21 cellular contexts compared by ENCODE assay signal in the genomic region with DNA sequence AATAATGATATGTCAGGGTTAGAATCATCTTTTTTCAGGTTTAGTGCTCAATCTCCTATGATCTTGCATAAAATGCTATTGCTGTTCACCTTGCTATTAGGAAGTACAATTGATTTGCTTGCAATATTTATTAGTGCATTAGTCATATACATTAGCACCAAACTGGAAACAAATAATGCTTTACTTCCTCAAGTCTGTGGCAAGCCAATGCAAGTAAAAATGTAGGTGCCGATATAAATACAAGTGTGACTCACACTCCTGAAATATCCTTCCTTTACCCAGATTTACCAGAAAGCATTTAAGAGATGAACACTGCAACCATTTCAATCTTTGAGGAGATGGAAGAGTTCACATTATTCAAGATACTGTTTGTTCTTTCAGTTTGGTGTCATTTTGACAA.
"Had no signal": no experiment of that assay in that cellular context is flagged by ENCODE, and none has a peak within 500 bp of the region (broad histone marks: within the 10 kb centered on the region; RNA-seq: fewer than 3 reads in every experiment).

No MANE protein-coding gene starts in this region.

- H3K9me3 ChIP-seq: esophagus muscularis mucosa, gastroesophageal sphincter, left ventricle myocardium inferior, lower lobe of right lung, ovary, right atrium auricular region, sigmoid colon, suprapubic skin, thyroid gland, uterus had no signal

- H3K27ac ChIP-seq: esophagus muscularis mucosa, gastroesophageal sphincter, left ventricle myocardium inferior, lower lobe of right lung, neural progenitor cell, ovary, right atrium auricular region, sigmoid colon, skin epidermis, suprapubic skin, thyroid gland, uterus had no signal

- DNase-seq: cortex of kidney; dorsolateral prefrontal cortex; effector CD8-positive, alpha-beta T cell; glutamatergic neuron; left cardiac atrium; left ventricle myocardium inferior; lower lobe of right lung; nucleus accumbens; ovary; sigmoid colon; stimulated activated CD4-positive, alpha-beta T cell treated with anti-CD3 and anti-CD28 coated beads, Interleukin-2, amount 100 ng/mL, for 48 hours; stimulated activated naive CD4-positive, alpha-beta T cell treated with Interleukin-2 at 50 U/mL for 16 hours; thyroid gland; uterus had no signal

- H3K4me1 ChIP-seq: esophagus muscularis mucosa, gastroesophageal sphincter, left ventricle myocardium inferior, lower lobe of right lung, neural progenitor cell, right atrium auricular region, sigmoid colon, suprapubic skin, thyroid gland, uterus had no signal

- H3K27me3 ChIP-seq: dorsolateral prefrontal cortex, esophagus muscularis mucosa, gastroesophageal sphincter, neural progenitor cell, ovary, right atrium auricular region, sigmoid colon, suprapubic skin, thyroid gland, uterus had no signal

- H3K4me3 ChIP-seq: dorsolateral prefrontal cortex, esophagus muscularis mucosa, gastroesophageal sphincter, left ventricle myocardium inferior, lower lobe of right lung, neural progenitor cell, ovary, right atrium auricular region, sigmoid colon, skin epidermis, suprapubic skin, thyroid gland, uterus had no signal

- ATAC-seq: gastroesophageal sphincter; left cardiac atrium; lower lobe of right lung; natural killer cell treated with Interleukin-12 subunit alpha and Interleukin-12 subunit beta and Interleukin-15 and Interleukin-18, amount 100 ng/mL, for 72 hours had no signal

- H3K36me3 ChIP-seq: esophagus muscularis mucosa, gastroesophageal sphincter, left ventricle myocardium inferior, lower lobe of right lung, neural progenitor cell, ovary, right atrium auricular region, sigmoid colon, suprapubic skin, thyroid gland, uterus had no signal
